Comparison of ENCODE assay signal across 32 cellular contexts in the genomic region with DNA sequence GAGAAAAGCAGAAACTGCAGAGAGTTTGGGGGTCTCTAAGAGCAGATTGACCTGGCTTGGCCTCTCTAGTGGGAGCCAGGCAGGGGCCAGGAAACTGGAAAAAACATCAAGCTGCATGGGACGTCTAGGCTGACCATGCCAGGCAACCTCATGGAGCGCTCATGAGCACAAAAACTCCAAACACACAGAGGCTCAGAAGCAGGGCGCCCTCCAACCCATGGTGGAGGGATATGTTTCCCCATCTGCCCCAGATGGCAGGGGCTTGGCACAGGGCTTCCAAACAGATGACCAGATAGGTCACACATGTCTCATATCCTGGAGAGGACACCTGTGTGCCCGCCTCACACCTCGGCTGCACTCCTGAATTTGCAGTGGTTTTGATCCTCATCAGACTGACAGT.
"Had no signal": no experiment of that assay in that cellular context is flagged by ENCODE, and none has a peak within 500 bp of the region (broad histone marks: within the 10 kb centered on the region; RNA-seq: fewer than 3 reads in every experiment).

No MANE protein-coding gene starts in this region.

- H3K27ac ChIP-seq: ascending aorta, breast epithelium, cardiac muscle cell, colonic mucosa, foreskin keratinocyte, gastrocnemius medialis, heart left ventricle had no signal

- H3K9me3 ChIP-seq: ascending aorta, colonic mucosa, gastrocnemius medialis had no signal

- H3K27me3 Mint-ChIP-seq: activated CD4-positive, alpha-beta memory T cell treated with anti-CD3 and anti-CD28 coated beads, Interleukin-2, amount 10 ng/mL, durations not matched to agents 7 days and 5 days; activated CD4-positive, alpha-beta T cell treated with anti-CD3 and anti-CD28 coated beads, Interleukin-2, amount 10 ng/mL, durations not matched to agents 7 days and 5 days; activated naive CD4-positive, alpha-beta T cell treated with anti-CD3 and anti-CD28 coated beads, Interleukin-2, amount 10 ng/mL, durations not matched to agents 7 days and 5 days; activated naive CD8-positive, alpha-beta T cell treated with anti-CD3 and anti-CD28 coated beads, Interleukin-2, amount 10 ng/mL, durations not matched to agents 7 days and 5 days; brain; T-helper 17 cell had no signal

- H3K4me1 Mint-ChIP-seq: activated CD4-positive, alpha-beta memory T cell treated with anti-CD3 and anti-CD28 coated beads, Interleukin-2, amount 10 ng/mL, durations not matched to agents 7 days and 5 days; activated naive CD4-positive, alpha-beta T cell treated with anti-CD3 and anti-CD28 coated beads, Interleukin-2, amount 10 ng/mL, durations not matched to agents 7 days and 5 days; activated naive CD8-positive, alpha-beta T cell treated with anti-CD3 and anti-CD28 coated beads, Interleukin-2, amount 10 ng/mL, durations not matched to agents 7 days and 5 days; brain; T-helper 17 cell had no signal

- H3K27me3 ChIP-seq: ascending aorta, breast epithelium, colonic mucosa, foreskin keratinocyte, gastrocnemius medialis had no signal

- H3K4me3 ChIP-seq: ascending aorta, breast epithelium, cardiac muscle cell, colonic mucosa, gastrocnemius medialis, heart left ventricle had no signal

- H3K9me3 Mint-ChIP-seq: activated naive CD8-positive, alpha-beta T cell treated with anti-CD3 and anti-CD28 coated beads, Interleukin-2, amount 10 ng/mL, durations not matched to agents 7 days and 5 days had no signal

- H3K4me3 Mint-ChIP-seq: activated CD4-positive, alpha-beta memory T cell treated with anti-CD3 and anti-CD28 coated beads, Interleukin-2, amount 10 ng/mL, durations not matched to agents 7 days and 5 days; activated CD4-positive, alpha-beta T cell treated with anti-CD3 and anti-CD28 coated beads, Interleukin-2, amount 10 ng/mL, durations not matched to agents 7 days and 5 days; activated naive CD4-positive, alpha-beta T cell treated with anti-CD3 and anti-CD28 coated beads, Interleukin-2, amount 10 ng/mL, durations not matched to agents 7 days and 5 days; activated naive CD8-positive, alpha-beta T cell treated with anti-CD3 and anti-CD28 coated beads, Interleukin-2, amount 10 ng/mL, durations not matched to agents 7 days and 5 days; activated T-helper 1 cell treated with anti-CD3 and anti-CD28 coated beads, Interleukin-12 subunit alpha, Interleukin-12 subunit beta, Interleukin-2, Interleukin-4 antibody, amounts not matched to agents 30 ng/mL and 10 ng/mL and 1 ng/mL, durations not matched to agents 14 hours and 24 hours and 36 hours; brain; T-helper 17 cell; T-helper 2 cell treated with Interferon-gamma antibody and Interleukin-4, amounts not matched to agents 5 μg/mL and 100 μg/mL, for 36 hours had no signal

- H3K36me3 Mint-ChIP-seq: activated naive CD4-positive, alpha-beta T cell treated with anti-CD3 and anti-CD28 coated beads, Interleukin-2, amount 10 ng/mL, durations not matched to agents 7 days and 5 days; activated naive CD8-positive, alpha-beta T cell treated with anti-CD3 and anti-CD28 coated beads, Interleukin-2, amount 10 ng/mL, durations not matched to agents 7 days and 5 days; brain had no signal

- DNase-seq: activated CD4-positive, alpha-beta memory T cell treated with anti-CD3 and anti-CD28 coated beads, Interleukin-2, amount 10 ng/mL, durations not matched to agents 7 days and 5 days; activated CD4-positive, alpha-beta T cell treated with anti-CD3 and anti-CD28 coated beads for 1 hour; activated CD4-positive, alpha-beta T cell treated with anti-CD3 and anti-CD28 coated beads for 4 hours; activated CD4-positive, alpha-beta T cell treated with anti-CD3 and anti-CD28 coated beads, Interleukin-2, amount 10 ng/mL, durations not matched to agents 7 days and 5 days; activated CD4-positive, alpha-beta T cell treated with anti-CD3 and anti-CD28 coated beads, Interleukin-2, amount 50 U/mL, for 4 hours; activated CD8-positive, alpha-beta memory T cell treated with anti-CD3 and anti-CD28 coated beads for 24 hours; activated gamma-delta T cell; activated naive CD4-positive, alpha-beta T cell; activated naive CD4-positive, alpha-beta T cell treated with anti-CD3 and anti-CD28 coated beads, Interleukin-2, amount 10 ng/mL, durations not matched to agents 7 days and 5 days; activated naive CD8-positive, alpha-beta T cell treated with anti-CD3 and anti-CD28 coated beads, Interleukin-2, amount 10 ng/mL, durations not matched to agents 7 days and 5 days; activated T-cell treated with anti-CD3 and anti-CD28 coated beads, Interleukin-2, amount 50 U/mL, for 1 hour; activated T-cell treated with anti-CD3 and anti-CD28 coated beads, Interleukin-2, amount 50 U/mL, for 48 hours; central memory CD4-positive, alpha-beta T cell; cerebellar nuclear complex; colonic mucosa; effector CD8-positive, alpha-beta T cell; foreskin keratinocyte; gastrocnemius medialis; glutamatergic neuron; heart left ventricle; T-helper 1 cell; T-helper 17 cell; T1000 had no signal

- H3K27ac Mint-ChIP-seq: activated CD4-positive, alpha-beta memory T cell treated with anti-CD3 and anti-CD28 coated beads, Interleukin-2, amount 10 ng/mL, durations not matched to agents 7 days and 5 days; activated CD4-positive, alpha-beta T cell treated with anti-CD3 and anti-CD28 coated beads, Interleukin-2, amount 10 ng/mL, durations not matched to agents 7 days and 5 days; activated naive CD4-positive, alpha-beta T cell treated with anti-CD3 and anti-CD28 coated beads, Interleukin-2, amount 10 ng/mL, durations not matched to agents 7 days and 5 days; activated naive CD4-positive, alpha-beta T cell treated with anti-CD3 and anti-CD28 coated beads, Interleukin-2, amount 50 U/mL, for 72 hours; activated naive CD8-positive, alpha-beta T cell treated with anti-CD3 and anti-CD28 coated beads, Interleukin-2, amount 10 ng/mL, durations not matched to agents 7 days and 5 days; activated T-helper 1 cell treated with anti-CD3 and anti-CD28 coated beads, Interleukin-12 subunit alpha, Interleukin-12 subunit beta, Interleukin-2, Interleukin-4 antibody, amounts not matched to agents 30 ng/mL and 10 ng/mL and 1 ng/mL, durations not matched to agents 14 hours and 24 hours and 36 hours; activated T-helper 2 cell treated with anti-CD3 and anti-CD28 coated beads, Interferon-gamma antibody, Interleukin-2, Interleukin-4, amounts not matched to agents 10 μg/mL and 5 μg/mL and 100 μg/mL, durations not matched to agents 14 hours and 24 hours and 36 hours; brain; T-helper 17 cell; T-helper 2 cell treated with Interferon-gamma antibody and Interleukin-4, amounts not matched to agents 5 μg/mL and 100 μg/mL, for 36 hours had no signal

- ATAC-seq: activated naive CD4-positive, alpha-beta T cell treated with anti-CD3 and anti-CD28 coated beads, Interleukin-2, amount 50 U/mL, for 72 hours; esophagus mucosa; foreskin keratinocyte; gastrocnemius medialis; heart left ventricle; T-helper 17 cell had no signal

- H3K36me3 ChIP-seq: ascending aorta, breast epithelium, cardiac muscle cell, colonic mucosa, gastrocnemius medialis, heart left ventricle had no signal

- H3K4me1 ChIP-seq: ascending aorta, breast epithelium, colonic mucosa, foreskin keratinocyte, gastrocnemius medialis, heart left ventricle had no signal
